In the genomic region with DNA sequence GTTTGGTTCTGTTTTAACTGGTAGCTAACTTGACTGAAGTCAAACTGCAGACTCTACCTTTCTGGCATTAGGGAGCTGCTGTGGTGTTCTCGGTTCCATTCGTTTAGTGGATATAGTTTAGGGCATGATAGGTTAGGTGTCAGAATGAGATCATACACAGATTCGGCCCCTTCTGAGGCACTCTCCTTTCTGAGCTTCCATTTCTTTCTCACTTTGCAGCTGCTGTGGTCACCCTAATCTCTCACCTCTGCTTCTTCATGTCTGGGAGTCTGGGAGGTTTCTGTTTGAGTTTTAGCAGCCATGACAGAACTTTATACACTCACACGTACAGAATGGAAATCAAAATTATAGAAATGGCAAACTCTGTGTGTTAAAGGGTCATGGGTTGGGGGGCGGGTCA, we compare ENCODE assay signal across 18 cellular contexts.
"Had no signal": no experiment of that assay in that cellular context is flagged by ENCODE, and none has a peak within 500 bp of the region (broad histone marks: within the 10 kb centered on the region; RNA-seq: fewer than 3 reads in every experiment).

No MANE protein-coding gene starts in this region.

- FAIRE-seq: colon, endothelial cell of umbilical vein had no signal

- H3K27me3 ChIP-seq: esophagus squamous epithelium, hepatocyte, neutrophil, tibial nerve, vagina had no signal

- H3K27ac Mint-ChIP-seq: activated T-cell treated with anti-CD3 and anti-CD28 coated beads, Interleukin-2, amount 50 U/mL, for 24 hours; stimulated activated memory B cell treated with anti-CD40 and anti-IgM and Interleukin-4, amounts not matched to agents 10 μg/mL and 1 μg/mL and 100 μg/mL, for 72 hours; T-helper 2 cell treated with Interferon-gamma antibody and Interleukin-4, amounts not matched to agents 5 μg/mL and 100 μg/mL, for 36 hours had no signal

- ATAC-seq: left lobe of liver; stimulated activated memory B cell treated with anti-CD40 and anti-IgM and Interleukin-4, amounts not matched to agents 10 μg/mL and 1 μg/mL and 100 μg/mL, for 72 hours had no signal

- H3K27me3 Mint-ChIP-seq: activated T-cell treated with anti-CD3 and anti-CD28 coated beads, Interleukin-2, amount 50 U/mL, for 24 hours; naive B cell; stimulated activated memory B cell treated with anti-CD40 and anti-IgM and Interleukin-4, amounts not matched to agents 10 μg/mL and 1 μg/mL and 100 μg/mL, for 72 hours had no signal

- DNase-seq: activated CD4-positive, alpha-beta T cell treated with anti-CD3 and anti-CD28 coated beads, Interleukin-2, amount 50 U/mL, for 1 hour; activated CD4-positive, CD25-positive, alpha-beta regulatory T cell; activated gamma-delta T cell; activated T-cell treated with anti-CD3 and anti-CD28 coated beads, Interleukin-2, amount 50 U/mL, for 24 hours; esophagus squamous epithelium; naive B cell; substantia nigra had no signal

- H3K36me3 ChIP-seq: vagina had no signal

- H3K9me3 Mint-ChIP-seq: activated naive CD4-positive, alpha-beta T cell treated with anti-CD3 and anti-CD28 coated beads, Interleukin-2, amount 50 U/mL, for 72 hours; activated T-cell treated with anti-CD3 and anti-CD28 coated beads, Interleukin-2, amount 50 U/mL, for 24 hours; naive B cell; stimulated activated memory B cell treated with anti-CD40 and anti-IgM and Interleukin-4, amounts not matched to agents 10 μg/mL and 1 μg/mL and 100 μg/mL, for 72 hours; T-helper 2 cell treated with Interferon-gamma antibody and Interleukin-4, amounts not matched to agents 5 μg/mL and 100 μg/mL, for 36 hours had no signal

- H3K27ac ChIP-seq: esophagus squamous epithelium, hepatocyte, neutrophil, parathyroid adenoma, tibial nerve, vagina had no signal

- H3K9me3 ChIP-seq: esophagus squamous epithelium, neutrophil, tibial nerve, vagina had no signal

- H3K9ac ChIP-seq: parathyroid adenoma had no signal

- H3K79me2 ChIP-seq: hepatocyte, parathyroid adenoma had no signal

- H3K4me1 Mint-ChIP-seq: naive B cell; stimulated activated memory B cell treated with anti-CD40 and anti-IgM and Interleukin-4, amounts not matched to agents 10 μg/mL and 1 μg/mL and 100 μg/mL, for 72 hours had no signal

- H3K4me3 Mint-ChIP-seq: activated T-cell treated with anti-CD3 and anti-CD28 coated beads, Interleukin-2, amount 50 U/mL, for 24 hours; naive B cell; stimulated activated memory B cell treated with anti-CD40 and anti-IgM and Interleukin-4, amounts not matched to agents 10 μg/mL and 1 μg/mL and 100 μg/mL, for 72 hours; T-helper 2 cell treated with Interferon-gamma antibody and Interleukin-4, amounts not matched to agents 5 μg/mL and 100 μg/mL, for 36 hours had no signal

- H3K4me1 ChIP-seq: esophagus squamous epithelium, parathyroid adenoma, tibial nerve, vagina had no signal

- H3K4me3 ChIP-seq: esophagus squamous epithelium, hepatocyte, tibial nerve, vagina had no signal

- H2AFZ ChIP-seq: hepatocyte, parathyroid adenoma had no signal

- H3K4me2 ChIP-seq: hepatocyte had no signal
